24 cellular contexts compared by ENCODE assay signal in the genomic region with DNA sequence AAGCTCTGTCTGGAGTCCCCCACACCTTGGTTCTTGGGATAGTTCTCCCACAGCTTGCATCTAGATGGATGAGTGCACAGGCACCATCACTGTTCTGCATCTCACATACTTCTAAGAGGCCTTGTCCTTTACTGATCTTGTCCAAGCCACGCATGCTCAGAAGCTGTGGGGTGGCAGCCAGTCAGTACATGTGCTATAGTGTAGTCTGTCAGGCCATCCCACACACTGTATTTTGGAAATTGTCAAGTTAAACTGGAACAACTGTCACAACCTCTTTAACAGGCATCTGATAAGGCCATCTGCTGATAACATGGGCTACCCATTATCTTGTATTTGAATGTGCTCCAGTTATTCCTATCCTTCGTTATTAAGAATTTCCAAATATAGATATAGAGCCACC.
DNase-seq lines count a peak whose midpoint lies in the region; ATAC-seq and TF ChIP-seq lines count a peak whose summit lies in the region.
"Had no signal": no experiment of that assay in that cellular context is flagged by ENCODE, and none has a peak within 500 bp of the region (broad histone marks: within the 10 kb centered on the region; RNA-seq: fewer than 3 reads in every experiment).

No MANE protein-coding gene starts in this region.

- peak overlapping the region; percentile 56 for H4K8ac ChIP-seq in mesendoderm (ENCODE audit: low read depth, low read length)

- H3K27me3 ChIP-seq in SK-N-SH (ENCODE audit: insufficient read depth) (no peaks in the 10 kb centered on the region), mesendoderm (ENCODE audit: insufficient read depth, low read length, poor library complexity) (no peaks in the 10 kb centered on the region), breast epithelium (no peaks in the 10 kb centered on the region)
- H3K27me3 ChIP-seq: SJCRH30 had no signal

- no peak overlapping the region for H3K56ac ChIP-seq in mesendoderm (ENCODE audit: low read length)

- no peak for TF ChIP-seq CTCF in SK-N-SH (IDR thresholded peaks at IDR 0.05)
- no peak for TF ChIP-seq CTCF in breast epithelium (IDR thresholded peaks at IDR 0.05)

- H3K36me3 ChIP-seq in SK-N-SH (replicated peaks in 1 of 2; ENCODE audit: control insufficient read depth in 1 of 2, insufficient read depth in 2 of 2, low read length in 1 of 2) = no peaks in the 10 kb centered on the region
- H3K36me3 ChIP-seq in mesendoderm (ENCODE audit: control insufficient read depth, insufficient read depth, low read length) = no peaks in the 10 kb centered on the region
- H3K36me3 ChIP-seq in breast epithelium = no peaks in the 10 kb centered on the region
- H3K36me3 ChIP-seq: SJCRH30 had no signal

- POLR2A ChIA-PET in SK-N-SH (lab: Yijun Ruan, JAX) = no interaction called here

- no peaks in the 10 kb centered on the region for H3K9me3 Mint-ChIP-seq in activated naive CD4-positive, alpha-beta T cell treated with anti-CD3 and anti-CD28 coated beads, Interleukin-2, amount 10 ng/mL, durations not matched to agents 7 days and 5 days
- no peaks in the 10 kb centered on the region for H3K9me3 Mint-ChIP-seq in activated naive CD4-positive, alpha-beta T cell treated with anti-CD3 and anti-CD28 coated beads, Interleukin-2, amount 50 U/mL, for 72 hours
- H3K9me3 Mint-ChIP-seq: CD8-positive, alpha-beta memory T cell; GM23338; H9 had no signal

- H3K9ac ChIP-seq in SK-N-SH = no peak overlapping the region
- no peak overlapping the region for H3K9ac ChIP-seq in mesendoderm (ENCODE audit: low read length)

- intact Hi-C loops in breast epithelium (cut with DNase I; ENCODE audit: low total_unique reads) = no loop called here

- DNase-seq in activated naive CD4-positive, alpha-beta T cell treated with anti-CD3 and anti-CD28 coated beads, Interleukin-2, amount 10 ng/mL, durations not matched to agents 7 days and 5 days = no peak
- no peak for DNase-seq in activated naive CD4-positive, alpha-beta T cell treated with anti-CD3 and anti-CD28 coated beads, Interleukin-2, amount 50 U/mL, for 72 hours (ENCODE audit: low spot score in 2 of 2)
- DNase-seq in SK-N-SH (peak; percentile 20), mesendoderm (no peak), COLO829 (ENCODE audit: low spot score) (no peak), breast epithelium (ENCODE audit: low spot score in 2 of 2) (no peak), caudate nucleus (lab: John Stamatoyannopoulos, UW) (no peak)
- DNase-seq: CD8-positive, alpha-beta memory T cell; DMS79; EL; GDM1; H9; NCI-H1048; NCI-H1417; NCI-H187; NCI-H2081 treated with DMSO at 0.1 percent for 48 hours; NCI-H526 treated with DMSO at 0.1 percent for 48 hours; PC-9; SJCRH30 had no signal

- ATAC-seq in activated naive CD4-positive, alpha-beta T cell treated with anti-CD3 and anti-CD28 coated beads, Interleukin-2, amount 50 U/mL, for 72 hours = no peak
- ATAC-seq: A549, GM23338, Right ventricle myocardium inferior had no signal

- H3K9me3 ChIP-seq in SK-N-SH = no peaks in the 10 kb centered on the region
- no peaks in the 10 kb centered on the region for H3K9me3 ChIP-seq in breast epithelium
- H3K9me3 ChIP-seq: A549, SJCRH30 had no signal

- no peak; a peak in 1 of 4 replicates for TF ChIP-seq EP300 in SK-N-SH (IDR thresholded peaks at IDR 0.05; ENCODE audit: borderline replicate concordance in 1 of 2, low read depth in 1 of 2, low read length in 1 of 2)

- peak overlapping the region; percentile 4 for H3K27ac Mint-ChIP-seq in activated naive CD4-positive, alpha-beta T cell treated with anti-CD3 and anti-CD28 coated beads, Interleukin-2, amount 10 ng/mL, durations not matched to agents 7 days and 5 days
- H3K27ac Mint-ChIP-seq in activated naive CD4-positive, alpha-beta T cell treated with anti-CD3 and anti-CD28 coated beads, Interleukin-2, amount 50 U/mL, for 72 hours = no peak overlapping the region
- H3K27ac Mint-ChIP-seq: B cell, GM23338, H9 had no signal

- H2BK15ac ChIP-seq in mesendoderm (replicated peaks; ENCODE audit: low read depth) = no peak overlapping the region

- no peaks in the 10 kb centered on the region for H3K36me3 Mint-ChIP-seq in activated naive CD4-positive, alpha-beta T cell treated with anti-CD3 and anti-CD28 coated beads, Interleukin-2, amount 10 ng/mL, durations not matched to agents 7 days and 5 days
- no peaks in the 10 kb centered on the region for H3K36me3 Mint-ChIP-seq in activated naive CD4-positive, alpha-beta T cell treated with anti-CD3 and anti-CD28 coated beads, Interleukin-2, amount 50 U/mL, for 72 hours
- H3K36me3 Mint-ChIP-seq: CD8-positive, alpha-beta memory T cell had no signal

- CTCF ChIA-PET in activated naive CD4-positive, alpha-beta T cell treated with anti-CD3 and anti-CD28 coated beads, Interleukin-2, amount 10 ng/mL, durations not matched to agents 7 days and 5 days (lab: Charles Lee) = interaction anchor here (0.9 kb wide), 1 partner anchor 22 kb away, joined by 3 read pairs; no protein-coding TSS in a partner anchor
- CTCF ChIA-PET in SK-N-SH (lab: Yijun Ruan, JAX) = interaction anchor here (2.0 kb wide), 1 partner anchor 23 kb away, joined by 8 read pairs; no protein-coding TSS in a partner anchor

- H3K4me3 ChIP-seq in SK-N-SH (ENCODE audit: low read depth in 2 of 2, low read length in 1 of 2) = no peak overlapping the region
- no peak overlapping the region for H3K4me3 ChIP-seq in mesendoderm (ENCODE audit: low read length)
- no peak overlapping the region for H3K4me3 ChIP-seq in breast epithelium
- H3K4me3 ChIP-seq: A549, GM23338, PC-9, SJCRH30 had no signal

- H2AFZ ChIP-seq in SK-N-SH (ENCODE audit: low read depth) = no peak overlapping the region
- H2AFZ ChIP-seq: GM23338, PC-9 had no signal

- H3K27ac ChIP-seq in SK-N-SH (ENCODE audit: low read depth in 2 of 2, low read length in 1 of 2) (peak overlapping the region in 1 of 2 experiments; percentile 40; a peak in 1 of 4 replicates), mesendoderm (ENCODE audit: low read depth, low read length) (no peak overlapping the region), breast epithelium (no peak overlapping the region), caudate nucleus (ENCODE audit: low read depth, low read length) (no peak overlapping the region)
- H3K27ac ChIP-seq: A549, C4-2B, PC-9, SJCRH30 had no signal

- H2AK5ac ChIP-seq in mesendoderm (ENCODE audit: low read length) = no peak overlapping the region

- H3K4me1 ChIP-seq in SK-N-SH (ENCODE audit: control insufficient read depth in 1 of 2, insufficient read depth in 2 of 2, low read depth in 1 of 2, low read length in 1 of 2) (peaks cover 0 to 14% of the 10 kb centered on the region in 2 experiments; a peak in 2 of 4 replicates), mesendoderm (ENCODE audit: control insufficient read depth, low read depth, low read length) (no peaks in the 10 kb centered on the region), breast epithelium (no peaks in the 10 kb centered on the region)
- H3K4me1 ChIP-seq: A549, SJCRH30 had no signal

- no peaks in the 10 kb centered on the region for H3K79me1 ChIP-seq in mesendoderm (ENCODE audit: low read length)

- H4K5ac ChIP-seq in mesendoderm (ENCODE audit: low read length) = no peak overlapping the region

- H2BK120ac ChIP-seq in mesendoderm (ENCODE audit: low read depth, low read length) = no peak overlapping the region

- no peaks in the 10 kb centered on the region for H3K27me3 Mint-ChIP-seq in activated naive CD4-positive, alpha-beta T cell treated with anti-CD3 and anti-CD28 coated beads, Interleukin-2, amount 10 ng/mL, durations not matched to agents 7 days and 5 days

- no peak for TF ChIP-seq RAD21 in SK-N-SH (IDR thresholded peaks at IDR 0.05; ENCODE audit: low read length)

- H3F3A ChIP-seq in SK-N-SH (replicated peaks; ENCODE audit: insufficient read depth) = no peaks in the 10 kb centered on the region

- no peak overlapping the region for H2BK5ac ChIP-seq in mesendoderm (ENCODE audit: low read length)

- no peak overlapping the region for H3K18ac ChIP-seq in mesendoderm (ENCODE audit: low read length)

- TF ChIP-seq POLR2A in breast epithelium (IDR thresholded peaks at IDR 0.05) = no peak

- H4K20me1 ChIP-seq in SK-N-SH (ENCODE audit: insufficient read depth) = no peaks in the 10 kb centered on the region

- no peaks in the 10 kb centered on the region for H3K4me1 Mint-ChIP-seq in activated naive CD4-positive, alpha-beta T cell treated with anti-CD3 and anti-CD28 coated beads, Interleukin-2, amount 10 ng/mL, durations not matched to agents 7 days and 5 days
- H3K4me1 Mint-ChIP-seq: B cell; CD8-positive, alpha-beta memory T cell; H9 had no signal

- no peak overlapping the region for H3K4me2 ChIP-seq in SK-N-SH
- H3K4me2 ChIP-seq in mesendoderm (ENCODE audit: low read length) = no peak overlapping the region
- H3K4me2 ChIP-seq: A549, GM23338, PC-9 had no signal

- H3K79me2 ChIP-seq in SK-N-SH (ENCODE audit: insufficient read depth) (no peaks in the 10 kb centered on the region), mesendoderm (ENCODE audit: control insufficient read depth, insufficient read depth, low read length) (no peaks in the 10 kb centered on the region)

- WGBS in SK-N-SH (ENCODE audit: low lambda C conversion rate) = 29% methylated on average over 2 of the region's 2 CpGs
- WGBS in mesendoderm (ENCODE audit: extremely low coverage, insufficient coverage, low lambda C conversion rate) = no CpG with 5 or more reads among the region's 2 CpGs

- no peak overlapping the region for H3K4me3 Mint-ChIP-seq in activated naive CD4-positive, alpha-beta T cell treated with anti-CD3 and anti-CD28 coated beads, Interleukin-2, amount 10 ng/mL, durations not matched to agents 7 days and 5 days
- H3K4me3 Mint-ChIP-seq: B cell; CD8-positive, alpha-beta memory T cell; GM23338; H9 had no signal

- H3K4ac ChIP-seq in mesendoderm (ENCODE audit: low read depth, low read length) = no peak overlapping the region

- no peak overlapping the region for H3K23ac ChIP-seq in mesendoderm (ENCODE audit: low read length)

- H3K9me2 ChIP-seq in SK-N-SH = no peaks in the 10 kb centered on the region

TF ChIP-seq in SK-N-SH, 30 proteins besides CTCF, POLR2A, EP300 and RAD21:
- TF ChIP-seq MXI1 (IDR thresholded peaks at IDR 0.05; ENCODE audit: low read depth, low read length) (peak; percentile 79; the same call in 1 of the 2 replicates), GATA2 (CRISPR knock-in tag; IDR thresholded peaks at IDR 0.05) (peak; percentile 34; the same call in 1 of the 2 replicates), FOSL2 (IDR thresholded peaks at IDR 0.05; ENCODE audit: borderline replicate concordance, low read depth) (no peak)
